In genomic region chr18:44935455-44935854, GRCh38 we compare ENCODE assay signal across 27 cellular contexts.
"Had no signal": no experiment of that assay in that cellular context is flagged by ENCODE, and none has a peak within 500 bp of the region (broad histone marks: within the 10 kb centered on the region; RNA-seq: fewer than 3 reads in every experiment).

No MANE protein-coding gene starts in this region.

- H3K4me1 Mint-ChIP-seq: activated naive CD8-positive, alpha-beta T cell treated with anti-CD3 and anti-CD28 coated beads for 36 hours; activated T-helper 17 cell treated with anti-CD3 and anti-CD28 coated beads, Interleukin-2, amount 50 U/mL, for 72 hours had no signal

- H3K27ac Mint-ChIP-seq: activated CD4-positive, alpha-beta T cell treated with anti-CD3 and anti-CD28 coated beads, Interleukin-2, amount 10 ng/mL, durations not matched to agents 24 days and 14 days; activated CD8-positive, alpha-beta T cell treated with anti-CD3 and anti-CD28 coated beads for 36 hours; activated naive CD8-positive, alpha-beta T cell treated with anti-CD3 and anti-CD28 coated beads for 36 hours; activated T-cell treated with anti-CD3 and anti-CD28 coated beads, Interleukin-2, amount 50 U/mL, for 72 hours; activated T-helper 17 cell treated with anti-CD3 and anti-CD28 coated beads, Interleukin-2, amount 50 U/mL, for 72 hours had no signal

- H3K4me3 ChIP-seq: SJCRH30, SK-N-MC had no signal

- DNase-seq: activated CD4-positive, alpha-beta T cell treated with anti-CD3 and anti-CD28 coated beads, Interleukin-2, amount 10 ng/mL, durations not matched to agents 24 days and 14 days; activated CD4-positive, alpha-beta T cell treated with anti-CD3 and anti-CD28 coated beads, Interleukin-2, amount 50 U/mL, for 4 hours; activated CD8-positive, alpha-beta T cell treated with anti-CD3 and anti-CD28 coated beads for 36 hours; activated effector memory CD4-positive, alpha-beta T cell treated with anti-CD3 and anti-CD28 coated beads, Interleukin-2, amount 50 U/mL, for 16 hours; activated naive CD4-positive, alpha-beta T cell; activated naive CD4-positive, alpha-beta T cell treated with anti-CD3 and anti-CD28 coated beads, Interleukin-2, amount 50 U/mL, for 16 hours; activated naive CD8-positive, alpha-beta T cell treated with anti-CD3 and anti-CD28 coated beads for 36 hours; activated T-cell treated with anti-CD3 and anti-CD28 coated beads, Interleukin-2, amount 50 U/mL, for 1 hour; activated T-cell treated with anti-CD3 and anti-CD28 coated beads, Interleukin-2, amount 50 U/mL, for 72 hours; amniotic stem cell; aorta; brain microvascular endothelial cell; central memory CD4-positive, alpha-beta T cell; NCI-H1105; NCI-H1417 treated with DMSO at 0.1 percent for 48 hours; NCI-H187 treated with DMSO at 0.1 percent for 48 hours; NCI-H2081; NCI-H2171 treated with DMSO at 0.1 percent for 48 hours; NCI-H2227 treated with DMSO at 0.1 percent for 48 hours; NCI-H446 treated with DMSO at 0.1 percent for 48 hours; NCI-H524; OCI-M1; SHP77; SJCRH30; T1000 had no signal

- H3K4me3 Mint-ChIP-seq: activated CD4-positive, alpha-beta T cell treated with anti-CD3 and anti-CD28 coated beads, Interleukin-2, amount 10 ng/mL, durations not matched to agents 24 days and 14 days; activated CD8-positive, alpha-beta T cell treated with anti-CD3 and anti-CD28 coated beads for 36 hours; activated naive CD8-positive, alpha-beta T cell treated with anti-CD3 and anti-CD28 coated beads for 36 hours; activated T-cell treated with anti-CD3 and anti-CD28 coated beads, Interleukin-2, amount 50 U/mL, for 72 hours; activated T-helper 17 cell treated with anti-CD3 and anti-CD28 coated beads, Interleukin-2, amount 50 U/mL, for 72 hours had no signal

- H3K4me1 ChIP-seq: SJCRH30 had no signal

- H3K27ac ChIP-seq: brain microvascular endothelial cell, SJCRH30, SK-N-MC had no signal

- ATAC-seq: activated CD8-positive, alpha-beta T cell treated with anti-CD3 and anti-CD28 coated beads for 36 hours; activated T-cell treated with anti-CD3 and anti-CD28 coated beads, Interleukin-2, amount 50 U/mL, for 72 hours; activated T-helper 17 cell treated with anti-CD3 and anti-CD28 coated beads, Interleukin-2, amount 50 U/mL, for 72 hours had no signal

- H3K36me3 ChIP-seq: brain microvascular endothelial cell, SJCRH30 had no signal

- H3K27me3 ChIP-seq: brain microvascular endothelial cell, SJCRH30 had no signal
